ENCODE assay signal across 12 cellular contexts in the genomic region with DNA sequence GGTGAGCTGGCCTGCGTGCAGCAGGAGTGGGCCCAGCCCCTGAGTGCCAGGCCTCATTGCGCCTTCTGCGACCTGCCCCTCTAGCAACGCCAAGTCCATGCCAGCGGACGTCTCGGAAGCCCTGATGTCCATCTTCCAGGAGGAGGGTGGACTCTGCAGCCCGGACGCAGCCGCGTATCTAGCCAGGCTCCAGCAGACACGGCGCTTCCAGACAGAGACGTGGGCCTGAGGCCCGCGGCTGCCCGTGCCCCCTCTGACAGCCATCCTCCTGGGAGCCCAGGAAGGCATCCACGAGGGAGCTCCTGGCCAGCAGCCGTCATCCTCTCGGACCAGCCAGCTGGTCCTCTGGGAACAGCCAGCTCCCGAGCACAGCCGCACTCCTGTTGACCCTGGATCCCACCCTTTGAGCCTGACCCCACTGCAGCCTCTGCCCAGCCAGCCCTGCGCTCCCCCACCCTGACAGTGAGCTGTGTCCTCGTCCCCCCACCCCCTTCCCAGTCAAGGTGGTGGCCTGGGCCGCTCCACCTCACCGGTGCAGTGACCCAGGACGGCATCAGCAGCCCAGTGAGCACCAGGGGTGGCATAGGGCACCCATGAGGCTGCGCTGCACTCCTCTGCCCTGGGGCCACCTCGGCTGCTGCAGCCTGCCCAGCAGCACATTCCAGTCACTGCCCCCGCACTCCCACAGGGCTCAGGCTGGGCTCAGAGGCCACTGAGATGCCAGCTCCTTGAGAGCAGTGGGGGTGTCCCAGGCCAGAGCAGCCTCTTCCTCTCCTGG. TPM values are rescaled to one million over a fixed set of nuclear protein-coding genes. Genes with fewer than 3 reads are reported as not detected.
DNase-seq lines count a peak whose midpoint lies in the region; ATAC-seq and TF ChIP-seq lines count a peak whose summit lies in the region.
"Had no signal": no experiment of that assay in that cellular context is flagged by ENCODE, and none has a peak within 500 bp of the region (broad histone marks: within the 10 kb centered on the region; RNA-seq: fewer than 3 reads in every experiment).

No MANE protein-coding gene starts in this region.

- ATAC-seq in RWPE2 (ENCODE audit: low read depth) (no peak), HG02763 (IDR thresholded peaks at IDR 0.05; ENCODE audit: unreplicated experiment) (no peak)
- ATAC-seq: T-helper 17 cell had no signal

- H3K9me3 ChIP-seq in RWPE2 (ENCODE audit: severe bottlenecking), result no peaks in the 10 kb centered on the region
- no peaks in the 10 kb centered on the region for H3K9me3 ChIP-seq in thymus (ENCODE audit: control insufficient read depth)
- H3K9me3 ChIP-seq: HAP-1 had no signal

- H3K4me1 ChIP-seq in RWPE2 (ENCODE audit: insufficient read depth, poor library complexity, severe bottlenecking) (peaks cover 5% of the 10 kb centered on the region), thymus (ENCODE audit: control insufficient read depth, insufficient read depth, low read length) (no peaks in the 10 kb centered on the region)
- H3K4me1 ChIP-seq: HAP-1 had no signal

- H3K36me3 ChIP-seq in RWPE2 (ENCODE audit: low read depth) (0 out of 2 replicates have a peak, but pooled peaks cover 2% of the 10 kb centered on the region), thymus (ENCODE audit: control insufficient read depth, insufficient read depth) (peaks cover 40% of the 10 kb centered on the region)

- DNase-seq in RWPE2 (ENCODE audit: low spot score) (no peak), NCI-H2227 treated with DMSO at 0.1 percent for 48 hours (lab: John Stamatoyannopoulos, UW) (no peak)
- DNase-seq: activated CD4-positive, CD25-positive, alpha-beta regulatory T cell; activated effector memory CD4-positive, alpha-beta T cell treated with Interleukin-2 at 50 U/mL for 16 hours; C1 segment of cervical spinal cord; NCI-H146; NCI-H345; stimulated activated CD4-positive, alpha-beta T cell treated with anti-CD3 and anti-CD28 coated beads, Interleukin-2, amount 100 ng/mL, for 24 hours; T-helper 17 cell had no signal

- 97% methylated on average over 30 of the region's 30 CpGs for WGBS in thymus

- no peak for TF ChIP-seq CTCF in RWPE2 (IDR thresholded peaks at IDR 0.05; ENCODE audit: poor library complexity, severe bottlenecking)

- H3K27ac ChIP-seq in RWPE2 (ENCODE audit: poor library complexity, severe bottlenecking) (peak overlapping the region; percentile 42), thymus (ENCODE audit: low read depth) (peak overlapping the region; percentile 52)

- H3K27me3 ChIP-seq in RWPE2 (ENCODE audit: insufficient read depth, poor library complexity, severe bottlenecking) (no peaks in the 10 kb centered on the region), thymus (ENCODE audit: control insufficient read depth, insufficient read depth) (peaks cover 4% of the 10 kb centered on the region)

- H3K4me3 ChIP-seq in RWPE2 (ENCODE audit: severe bottlenecking) (no peak overlapping the region), thymus (ENCODE audit: low read length) (no peak overlapping the region)
- H3K4me3 ChIP-seq: HAP-1 had no signal

RNA-seq across cellular contexts. Expression of gene RNF208, which starts 5.7 kb away (rescaled TPM):
- polyA plus RNA-seq in thymus, result 5.3 TPM

RNA-seq across cellular contexts. Expression of gene CYSRT1, which starts 8.6 kb away (rescaled TPM):
- polyA plus RNA-seq in thymus, result 2.8 TPM

RNA-seq across cellular contexts. Expression of gene NDOR1, which starts 10.9 kb away (rescaled TPM):
- polyA plus RNA-seq in thymus, result 20.4 TPM

RNA-seq across cellular contexts. Expression of gene RNF224, which starts 10.9 kb away (rescaled TPM):
- polyA plus RNA-seq in thymus, result 0.16 TPM

RNA-seq across cellular contexts. Expression of gene TMEM203, which starts 10.9 kb away (rescaled TPM):
- polyA plus RNA-seq in thymus, result 47.2 TPM
